ENCODE assay signal across 8 cellular contexts in genomic region chr16:15765880-15766279, GRCh38.
DNase-seq lines count a peak whose midpoint lies in the region; ATAC-seq and TF ChIP-seq lines count a peak whose summit lies in the region.

No MANE protein-coding gene starts in this region.

- H3K4me3 ChIP-seq in Jurkat, Clone E6-1 (ENCODE audit: low read length), result no peak overlapping the region
- H3K4me3 ChIP-seq in Peyer's patch (no peak overlapping the region), mammary epithelial cell (replicated peaks in 1 of 3; ENCODE audit: insufficient read depth in 1 of 3, low read depth in 2 of 3, low read length in 3 of 3) (no peak overlapping the region), thoracic aorta (no peak overlapping the region)

- H3K9me3 ChIP-seq in Peyer's patch (no peaks in the 10 kb centered on the region), mammary epithelial cell (replicated peaks; ENCODE audit: insufficient read depth, low read length) (no peaks in the 10 kb centered on the region), thoracic aorta (no peaks in the 10 kb centered on the region)

- BruUV-seq in mammary epithelial cell (replicated peaks; lab: Mats Ljungman, UMichigan), result no TSS peak

- H4K20me1 ChIP-seq in mammary epithelial cell (ENCODE audit: insufficient read depth, low read length), result no peaks in the 10 kb centered on the region

- H3K4me1 ChIP-seq in Peyer's patch (no peaks in the 10 kb centered on the region), mammary epithelial cell (ENCODE audit: insufficient read depth, low read length) (no peaks in the 10 kb centered on the region), thoracic aorta (ENCODE audit: control insufficient read depth in 1 of 2, low read depth in 2 of 2) (peaks cover 9 to 53% of the 10 kb centered on the region in 2 donors)

- peaks cover 0 to 5% (median 0%) of the 10 kb centered on the region in 3 donors for H3K36me3 ChIP-seq in Peyer's patch
- no peaks in the 10 kb centered on the region for H3K36me3 ChIP-seq in mammary epithelial cell (ENCODE audit: insufficient read depth, low read length)
- peaks cover 65% of the 10 kb centered on the region for H3K36me3 ChIP-seq in thoracic aorta

- H3K27ac ChIP-seq in Peyer's patch (no peak overlapping the region), mammary epithelial cell (ENCODE audit: insufficient read depth, low read depth, low read length) (no peak overlapping the region), thoracic aorta (peak overlapping the region; percentile 47 to 67)

- peak; percentile 26 to 80 for DNase-seq in NCI-H524 (lab: John Stamatoyannopoulos, UW)
- no peak for DNase-seq in NCI-H524 treated with DMSO at 0.1 percent for 48 hours (lab: John Stamatoyannopoulos, UW)
- peak; percentile 31 for DNase-seq in Jurkat, Clone E6-1 (ENCODE audit: low read depth, low spot score)
- peak in 2 of 3 donors; percentile 24 to 52 for DNase-seq in Peyer's patch
- peak; percentile 24 for DNase-seq in mammary epithelial cell
- peak; percentile 81 for DNase-seq in left kidney (ENCODE audit: low read depth, low spot score)
- DNase-seq in thoracic aorta (ENCODE audit: low spot score), result no peak

- TF ChIP-seq CTCF in Peyer's patch (IDR thresholded peaks at IDR 0.05) (peak; percentile 16 to 59 (median 58)), mammary epithelial cell (conservative IDR thresholded peaks at IDR 0.05 in 1 of 2, IDR thresholded peaks at IDR 0.05 in 1 of 2; ENCODE audit: extremely low read depth in 1 of 2, insufficient read depth in 1 of 2, low read depth in 1 of 2, low read length in 2 of 2) (peak; percentile 59 to 76), thoracic aorta (IDR thresholded peaks at IDR 0.05) (peak; percentile 48)

- H3K27me3 ChIP-seq in Peyer's patch (no peaks in the 10 kb centered on the region), mammary epithelial cell (ENCODE audit: insufficient read depth, low read length) (peaks cover 2% of the 10 kb centered on the region), thoracic aorta (replicated peaks; ENCODE audit: insufficient read depth) (no peaks in the 10 kb centered on the region)

- in situ Hi-C loops in mammary epithelial cell (cut with MboI; ENCODE audit: low sequenced_read_pairs in 2 of 2), result no loop called here

- no peaks in the 10 kb centered on the region for H3K79me2 ChIP-seq in mammary epithelial cell (ENCODE audit: insufficient read depth, low read length)

- 31% methylated on average over 3 of the region's 3 CpGs for WGBS in mammary epithelial cell (ENCODE audit: low coverage, missing lambda C conversion rate)

- H3K9ac ChIP-seq in mammary epithelial cell (ENCODE audit: insufficient read depth, low read length), result no peak overlapping the region

- ATAC-seq in GM21360 (IDR thresholded peaks at IDR 0.05; ENCODE audit: unreplicated experiment) (peak; percentile 84), thoracic aorta (ENCODE audit: insufficient number of reproducible peaks, low FRiP score, low read depth) (no peak)

- no peak overlapping the region for H2AFZ ChIP-seq in mammary epithelial cell (ENCODE audit: low read depth, low read length)

- dilution Hi-C loops in mammary epithelial cell (cut with HindIII; ENCODE audit: low sequenced_read_pairs), result no loop called here

- intact Hi-C loops in mammary epithelial cell (cut with micrococcal nuclease), result loop anchor here (1.0 to 2.0 kb wide), 3 partner anchors 56 to 429 kb away; no protein-coding TSS in a partner anchor

- TF ChIP-seq POLR2A in Peyer's patch (IDR thresholded peaks at IDR 0.05), result no peak

- H3K4me2 ChIP-seq in mammary epithelial cell (ENCODE audit: insufficient read depth, low read depth, low read length), result no peak overlapping the region

- CTCF ChIA-PET in mammary epithelial cell (lab: Charles Lee; ENCODE audit: low non-redundant PET), result no interaction called here

Comparison
In these comparisons a context has a peak if more than half of its experiments do, and no peak if none do; other contexts are left out.
1. DNase-seq: peak in NCI-H524 (2 of 2), Jurkat, Clone E6-1 (single experiment), Peyer's patch (2 of 3), mammary epithelial cell (single experiment) and left kidney (single experiment); none in NCI-H524 treated with DMSO at 0.1 percent for 48 hours (single experiment) and thoracic aorta (single experiment).
2. H3K27ac ChIP-seq: peak in thoracic aorta (2 of 2); none in Peyer's patch (0 of 4) and mammary epithelial cell (single experiment).
3. Peak in every context shown above with its lines, with median percentiles within 50 percentile points of each other: CTCF ChIP-seq.